In genomic region chr12:6452908-6453630, GRCh38 we compare ENCODE assay signal across 9 cellular contexts. TPM values are rescaled to one million over a fixed set of nuclear protein-coding genes. Genes with fewer than 3 reads are reported as not detected.
DNase-seq lines count a peak whose midpoint lies in the region; ATAC-seq and TF ChIP-seq lines count a peak whose summit lies in the region.
"Had no signal": no experiment of that assay in that cellular context is flagged by ENCODE, and none has a peak within 500 bp of the region (broad histone marks: within the 10 kb centered on the region; RNA-seq: fewer than 3 reads in every experiment).

No MANE protein-coding gene starts in this region.

- H3K4me3 ChIP-seq in foreskin fibroblast (ENCODE audit: low read depth in 1 of 2, low read length in 2 of 2) (peak overlapping the region; percentile 52 to 63), gastrocnemius medialis (peak overlapping the region; percentile 72 to 91 (median 84)), brain microvascular endothelial cell (ENCODE audit: low read depth, low read length) (no peak overlapping the region)

- H3K9me3 ChIP-seq in gastrocnemius medialis, result no peaks in the 10 kb centered on the region

- H3K27me3 Mint-ChIP-seq in T-helper 2 cell treated with Interferon-gamma antibody and Interleukin-4, amounts not matched to agents 5 μg/mL and 100 μg/mL, for 36 hours (ENCODE audit: low read depth), result no peaks in the 10 kb centered on the region

- peak overlapping the region; percentile 96 to 99 (median 98) for H3K27ac ChIP-seq in gastrocnemius medialis
- H3K27ac ChIP-seq in brain microvascular endothelial cell, result no peak overlapping the region

- peak; percentile 29 for TF ChIP-seq POLR2A in GM10847 (IDR thresholded peaks at IDR 0.05; ENCODE audit: extremely low read depth, insufficient read length)
- TF ChIP-seq POLR2A in gastrocnemius medialis (IDR thresholded peaks at IDR 0.05), result no peak

- intact Hi-C loops in gastrocnemius medialis (cut with DNase I; ENCODE audit: low total_unique reads), result loop anchor here (5.0 kb wide), 1 partner anchor 111 kb away; the partner anchor contains the start of gene TNFRSF1A

- H3K4me3 Mint-ChIP-seq in T-helper 2 cell treated with Interferon-gamma antibody and Interleukin-4, amounts not matched to agents 5 μg/mL and 100 μg/mL, for 36 hours, result peak overlapping the region; percentile 100

- no peak for DNase-seq in T-helper 2 cell treated with Interferon-gamma antibody and Interleukin-4, amounts not matched to agents 5 μg/mL and 100 μg/mL, for 36 hours (ENCODE audit: low spot score)
- peak in 1 of 2 donors; percentile 33 for DNase-seq in foreskin fibroblast
- DNase-seq in gastrocnemius medialis, result peak in 1 of 2 donors; percentile 32
- no peak for DNase-seq in NCI-H1048 (lab: John Stamatoyannopoulos, UW)
- no peak for DNase-seq in NCI-H1092 (lab: John Stamatoyannopoulos, UW)
- no peak for DNase-seq in stimulated activated CD4-positive, alpha-beta T cell treated with anti-CD3 and anti-CD28 coated beads, Interleukin-4, amount 100 ng/mL, for 24 hours
- no peak for DNase-seq in brain microvascular endothelial cell

- H3K36me3 ChIP-seq in gastrocnemius medialis (peaks cover 0 to 29% of the 10 kb centered on the region in 2 donors), brain microvascular endothelial cell (replicated peaks) (peaks cover 7% of the 10 kb centered on the region)

- no peaks in the 10 kb centered on the region for H3K9me3 Mint-ChIP-seq in T-helper 2 cell treated with Interferon-gamma antibody and Interleukin-4, amounts not matched to agents 5 μg/mL and 100 μg/mL, for 36 hours

- H3K4me1 ChIP-seq in gastrocnemius medialis, result peaks cover 18% of the 10 kb centered on the region in 2 donors

- peak overlapping the region; percentile 99 for H3K27ac Mint-ChIP-seq in T-helper 2 cell treated with Interferon-gamma antibody and Interleukin-4, amounts not matched to agents 5 μg/mL and 100 μg/mL, for 36 hours

- peak in 1 of 2 donors; percentile 21 for ATAC-seq in gastrocnemius medialis

- TF ChIP-seq CTCF in foreskin fibroblast (IDR thresholded peaks at IDR 0.05; ENCODE audit: low read depth, low read length) (no peak), gastrocnemius medialis (IDR thresholded peaks at IDR 0.05 in 4 of 5, conservative IDR thresholded peaks at IDR 0.05 in 1 of 5) (no peak), brain microvascular endothelial cell (IDR thresholded peaks at IDR 0.05; ENCODE audit: low read depth, low read length, missing control alignments) (no peak)

- peaks cover 67% of the 10 kb centered on the region for H3K36me3 Mint-ChIP-seq in T-helper 2 cell treated with Interferon-gamma antibody and Interleukin-4, amounts not matched to agents 5 μg/mL and 100 μg/mL, for 36 hours (ENCODE audit: low read depth)

- peaks cover 51% of the 10 kb centered on the region for H3K4me1 Mint-ChIP-seq in T-helper 2 cell treated with Interferon-gamma antibody and Interleukin-4, amounts not matched to agents 5 μg/mL and 100 μg/mL, for 36 hours (ENCODE audit: low read depth)

- no peaks in the 10 kb centered on the region for H3K27me3 ChIP-seq in gastrocnemius medialis
- no peaks in the 10 kb centered on the region for H3K27me3 ChIP-seq in brain microvascular endothelial cell (replicated peaks)

- in situ Hi-C loops in gastrocnemius medialis (cut with MboI; ENCODE audit: low sequenced_read_pairs in 4 of 4), result loop anchor here in 1 of 4 donors (25.0 kb wide), 1 partner anchor 116 kb away; the partner anchor contains the start of gene TNFRSF1A
- in situ Hi-C loops in brain microvascular endothelial cell (cut with HindIII; ENCODE audit: low pct_ligation_motif_present, low sequenced_read_pairs), result no loop called here

RNA-seq across cellular contexts. Expression of gene TAPBPL, which starts 1.2 kb away (rescaled TPM):
- total RNA-seq in gastrocnemius medialis, result 1 to 10 TPM; 3.8 to 8.6 (median 5.8) TPM

RNA-seq across cellular contexts. Expression of gene CD27, which starts 8.3 kb away (rescaled TPM):
- total RNA-seq in gastrocnemius medialis, result under 1 TPM in 1 of 4 donors, not detected in 3; 0.55 TPM
- total RNA-seq: HT1080 had no signal

RNA-seq across cellular contexts. Expression of gene VAMP1, which starts 17.4 kb away (rescaled TPM):
- 1 to 10 TPM; 1.1 to 2.0 (median 1.4) TPM for total RNA-seq in gastrocnemius medialis

RNA-seq across cellular contexts. Expression of gene MRPL51, which starts 40.0 kb away (rescaled TPM):
- 100 to 1,000 TPM in 3 of 4 donors, 10 to 100 TPM in 1; 76.6 to 147 (median 124) TPM for total RNA-seq in gastrocnemius medialis

RNA-seq across cellular contexts. Expression of gene NCAPD2, which starts 40.8 kb away (rescaled TPM):
- 100 to 1,000 TPM in 1 of 4 donors, 10 to 100 TPM in 3; 12.3 to 250 (median 13.3) TPM for total RNA-seq in gastrocnemius medialis
